29 cellular contexts compared by ENCODE assay signal in the genomic region with DNA sequence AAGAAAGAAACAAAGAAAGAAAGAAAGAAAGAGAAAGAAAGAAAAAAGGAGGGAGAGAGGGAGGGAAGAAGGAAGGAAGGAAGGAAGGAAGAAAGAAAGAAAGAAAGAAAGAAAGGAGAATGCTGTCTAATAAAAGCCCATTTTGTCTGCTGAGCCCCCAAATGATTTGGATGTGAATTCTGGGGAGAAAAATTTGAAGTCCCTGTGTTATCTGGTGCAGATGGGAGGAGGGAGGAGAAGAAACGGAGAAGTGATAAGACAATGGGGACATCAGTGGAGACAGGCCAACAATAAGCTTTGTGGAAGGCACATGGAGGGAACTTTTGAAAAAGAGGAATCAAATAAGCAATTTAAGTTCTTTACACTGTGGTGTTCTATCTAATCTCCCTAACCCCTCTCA. TPM values are rescaled to one million over a fixed set of nuclear protein-coding genes. Genes with fewer than 3 reads are reported as not detected.
"Had no signal": no experiment of that assay in that cellular context is flagged by ENCODE, and none has a peak within 500 bp of the region (broad histone marks: within the 10 kb centered on the region; RNA-seq: fewer than 3 reads in every experiment).

No MANE protein-coding gene starts in this region.

- DNase-seq: activated CD4-positive, alpha-beta T cell treated with anti-CD3 and anti-CD28 coated beads for 36 hours; activated CD4-positive, CD25-positive, alpha-beta regulatory T cell; activated CD8-positive, alpha-beta memory T cell treated with anti-CD3 and anti-CD28 coated beads, Interleukin-2, amount 10 ng/mL, durations not matched to agents 7 days and 5 days; activated CD8-positive, alpha-beta T cell treated with anti-CD3 and anti-CD28 coated beads, Interleukin-2, amount 10 ng/mL, durations not matched to agents 7 days and 5 days; activated naive CD4-positive, alpha-beta T cell; activated T-cell treated with anti-CD3 and anti-CD28 coated beads, Interleukin-2, amount 50 U/mL, for 72 hours; central memory CD4-positive, alpha-beta T cell; effector CD8-positive, alpha-beta T cell; esophagus squamous epithelium; foreskin melanocyte; kidney glomerular epithelial cell; left lung; mucosa of descending colon; right lobe of liver; stimulated activated CD4-positive, alpha-beta T cell treated with anti-CD3 and anti-CD28 coated beads, Interleukin-12 subunit alpha, Interleukin-12 subunit beta, amount 100 ng/mL, for 4 hours; stimulated activated CD4-positive, alpha-beta T cell treated with anti-CD3 and anti-CD28 coated beads, Interleukin-4, amount 100 ng/mL, for 1 hour; T-helper 9 cell; upper lobe of left lung had no signal

- H3K4me3 ChIP-seq: breast epithelium, esophagus squamous epithelium, left lung, lung, mucosa of descending colon, right lobe of liver, skin epidermis, thoracic aorta, upper lobe of left lung, vagina had no signal

- ATAC-seq: activated CD4-positive, alpha-beta T cell treated with anti-CD3 and anti-CD28 coated beads for 36 hours; activated CD8-positive, alpha-beta memory T cell treated with anti-CD3 and anti-CD28 coated beads, Interleukin-2, amount 10 ng/mL, durations not matched to agents 7 days and 5 days; activated CD8-positive, alpha-beta T cell treated with anti-CD3 and anti-CD28 coated beads, Interleukin-2, amount 10 ng/mL, durations not matched to agents 7 days and 5 days; activated naive CD4-positive, alpha-beta T cell treated with anti-CD3 and anti-CD28 coated beads, Interleukin-2, amount 50 U/mL, for 72 hours; activated T-cell treated with anti-CD3 and anti-CD28 coated beads, Interleukin-2, amount 50 U/mL, for 72 hours; left lung; mucosa of descending colon; natural killer cell treated with Interleukin-12 subunit alpha and Interleukin-12 subunit beta and Interleukin-15 and Interleukin-18, amount 100 ng/mL, for 72 hours; right lobe of liver had no signal

- H3K27me3 ChIP-seq: breast epithelium, esophagus squamous epithelium, left lung, neutrophil, right lobe of liver, upper lobe of left lung, vagina had no signal

- H3K4me1 ChIP-seq: breast epithelium, esophagus squamous epithelium, left lung, right lobe of liver, upper lobe of left lung, vagina had no signal

- H3K36me3 ChIP-seq: breast epithelium, esophagus squamous epithelium, left lung, neutrophil, right lobe of liver, thoracic aorta, upper lobe of left lung, vagina had no signal

- H3K27ac ChIP-seq: breast epithelium, epithelial cell of prostate, esophagus squamous epithelium, left lung, neutrophil, right lobe of liver, skin epidermis, thoracic aorta, upper lobe of left lung, vagina had no signal

- H3K9me3 ChIP-seq: breast epithelium, esophagus squamous epithelium, left lung, mucosa of descending colon, neutrophil, right lobe of liver, thoracic aorta, upper lobe of left lung, vagina had no signal

RNA-seq across cellular contexts. Expression of a gene that starts 24.6 kb away (rescaled TPM):
- total RNA-seq: osteocyte, renal cortical epithelial cell had no signal
